ENCODE assay signal across 12 cellular contexts in genomic region chr18:79926715-79927596, GRCh38. TPM values are rescaled to one million over a fixed set of nuclear protein-coding genes. Genes with fewer than 3 reads are reported as not detected.
DNase-seq lines count a peak whose midpoint lies in the region; ATAC-seq and TF ChIP-seq lines count a peak whose summit lies in the region.
"Had no signal": no experiment of that assay in that cellular context is flagged by ENCODE, and none has a peak within 500 bp of the region (broad histone marks: within the 10 kb centered on the region; RNA-seq: fewer than 3 reads in every experiment).

No MANE protein-coding gene starts in this region.

- H3K4me1 Mint-ChIP-seq in activated naive CD8-positive, alpha-beta T cell treated with anti-CD3 and anti-CD28 coated beads, Interleukin-2, amount 10 ng/mL, durations not matched to agents 7 days and 5 days: no peaks in the 10 kb centered on the region
- peaks cover 2% of the 10 kb centered on the region for H3K4me1 Mint-ChIP-seq in activated naive CD8-positive, alpha-beta T cell treated with anti-CD3 and anti-CD28 coated beads for 36 hours
- peaks cover 13% of the 10 kb centered on the region for H3K4me1 Mint-ChIP-seq in central memory CD8-positive, alpha-beta T cell
- H3K4me1 Mint-ChIP-seq in nephron progenitor cell: peaks cover 11% of the 10 kb centered on the region

- in situ Hi-C loops in transverse colon (cut with MboI; ENCODE audit: low pct_ligation_motif_present in 1 of 4, low pct_unique_long_range_greater_than_20kb in 1 of 4, low sequenced_read_pairs in 3 of 4): no loop called here

- peak; percentile 16 for DNase-seq in activated naive CD8-positive, alpha-beta T cell treated with anti-CD3 and anti-CD28 coated beads, Interleukin-2, amount 10 ng/mL, durations not matched to agents 7 days and 5 days
- DNase-seq in activated naive CD8-positive, alpha-beta T cell treated with anti-CD3 and anti-CD28 coated beads for 36 hours: no peak
- DNase-seq in central memory CD8-positive, alpha-beta T cell (ENCODE audit: low spot score in 2 of 2): peak in 1 of 2 donors; percentile 11
- DNase-seq in nephron progenitor cell (no peak), transverse colon (peak; percentile 3), NK-92 (lab: John Stamatoyannopoulos, UW; ENCODE audit: unreplicated experiment) (no peak), NCI-H1092 treated with DMSO at 0.1 percent for 48 hours (lab: John Stamatoyannopoulos, UW) (no peak)
- DNase-seq: activated naive CD4-positive, alpha-beta T cell treated with anti-CD3 and anti-CD28 coated beads, Interleukin-2, amount 50 U/mL, for 16 hours; CD8-positive, alpha-beta memory T cell; KG1 had no signal

- no peak overlapping the region for H3K27ac Mint-ChIP-seq in activated naive CD8-positive, alpha-beta T cell treated with anti-CD3 and anti-CD28 coated beads, Interleukin-2, amount 10 ng/mL, durations not matched to agents 7 days and 5 days
- no peak overlapping the region for H3K27ac Mint-ChIP-seq in activated naive CD8-positive, alpha-beta T cell treated with anti-CD3 and anti-CD28 coated beads for 36 hours
- peak overlapping the region; percentile 46 for H3K27ac Mint-ChIP-seq in central memory CD8-positive, alpha-beta T cell (ENCODE audit: low read depth)
- H3K27ac Mint-ChIP-seq in nephron progenitor cell: peak overlapping the region; percentile 64

- no peaks in the 10 kb centered on the region for H3K27me3 Mint-ChIP-seq in activated naive CD8-positive, alpha-beta T cell treated with anti-CD3 and anti-CD28 coated beads, Interleukin-2, amount 10 ng/mL, durations not matched to agents 7 days and 5 days
- no peaks in the 10 kb centered on the region for H3K27me3 Mint-ChIP-seq in activated naive CD8-positive, alpha-beta T cell treated with anti-CD3 and anti-CD28 coated beads for 36 hours
- H3K27me3 Mint-ChIP-seq in central memory CD8-positive, alpha-beta T cell: no peaks in the 10 kb centered on the region
- H3K27me3 Mint-ChIP-seq in nephron progenitor cell (ENCODE audit: low read depth, poor library complexity): no peaks in the 10 kb centered on the region

- 79 to 91% methylated on average over 5 to 21 of the region's 21 CpGs for WGBS in transverse colon (ENCODE audit: low coverage in 1 of 2), 2 donors

- H3K9me3 Mint-ChIP-seq in activated naive CD8-positive, alpha-beta T cell treated with anti-CD3 and anti-CD28 coated beads, Interleukin-2, amount 10 ng/mL, durations not matched to agents 7 days and 5 days: peaks cover 16% of the 10 kb centered on the region
- peaks cover 22% of the 10 kb centered on the region for H3K9me3 Mint-ChIP-seq in activated naive CD8-positive, alpha-beta T cell treated with anti-CD3 and anti-CD28 coated beads for 36 hours
- H3K9me3 Mint-ChIP-seq in central memory CD8-positive, alpha-beta T cell: peaks cover 15% of the 10 kb centered on the region
- peaks cover 62% of the 10 kb centered on the region for H3K9me3 Mint-ChIP-seq in nephron progenitor cell

- H3K4me3 Mint-ChIP-seq in activated naive CD8-positive, alpha-beta T cell treated with anti-CD3 and anti-CD28 coated beads, Interleukin-2, amount 10 ng/mL, durations not matched to agents 7 days and 5 days: no peak overlapping the region
- no peak overlapping the region for H3K4me3 Mint-ChIP-seq in activated naive CD8-positive, alpha-beta T cell treated with anti-CD3 and anti-CD28 coated beads for 36 hours
- H3K4me3 Mint-ChIP-seq in central memory CD8-positive, alpha-beta T cell: no peak overlapping the region
- no peak overlapping the region for H3K4me3 Mint-ChIP-seq in nephron progenitor cell
- H3K4me3 Mint-ChIP-seq: CD8-positive, alpha-beta memory T cell had no signal

- no peaks in the 10 kb centered on the region for H3K4me1 ChIP-seq in transverse colon

- TF ChIP-seq EP300 in transverse colon (IDR thresholded peaks at IDR 0.05; ENCODE audit: low read depth): no peak

- no peaks in the 10 kb centered on the region for H3K27me3 ChIP-seq in transverse colon

- TF ChIP-seq CTCF in nephron progenitor cell (IDR thresholded peaks at IDR 0.05): no peak
- TF ChIP-seq CTCF in transverse colon (IDR thresholded peaks at IDR 0.05): no peak

- H3K36me3 Mint-ChIP-seq in activated naive CD8-positive, alpha-beta T cell treated with anti-CD3 and anti-CD28 coated beads, Interleukin-2, amount 10 ng/mL, durations not matched to agents 7 days and 5 days: peaks cover 37% of the 10 kb centered on the region
- H3K36me3 Mint-ChIP-seq in activated naive CD8-positive, alpha-beta T cell treated with anti-CD3 and anti-CD28 coated beads for 36 hours: peaks cover 47% of the 10 kb centered on the region
- H3K36me3 Mint-ChIP-seq in central memory CD8-positive, alpha-beta T cell (ENCODE audit: insufficient read depth): peaks cover 19% of the 10 kb centered on the region
- H3K36me3 Mint-ChIP-seq in nephron progenitor cell (ENCODE audit: low read depth): peaks cover 93% of the 10 kb centered on the region

- peaks cover 0 to 36% (median 16%) of the 10 kb centered on the region in 4 donors for H3K36me3 ChIP-seq in transverse colon

- POLR2A ChIA-PET in activated naive CD8-positive, alpha-beta T cell treated with anti-CD3 and anti-CD28 coated beads, Interleukin-2, amount 10 ng/mL, durations not matched to agents 7 days and 5 days (lab: Charles Lee): no interaction called here

- intact Hi-C loops in transverse colon (cut with DNase I; ENCODE audit: low total_unique reads): no loop called here

- H3K4me3 ChIP-seq in transverse colon: no peak overlapping the region

- ATAC-seq in activated naive CD8-positive, alpha-beta T cell treated with anti-CD3 and anti-CD28 coated beads, Interleukin-2, amount 10 ng/mL, durations not matched to agents 7 days and 5 days (ENCODE audit: low read depth): no peak
- ATAC-seq in central memory CD8-positive, alpha-beta T cell (replicated peaks; ENCODE audit: extremely low read depth, poor library complexity, severe bottlenecking): no peak
- ATAC-seq in HG02938 (IDR thresholded peaks at IDR 0.05; ENCODE audit: unreplicated experiment): no peak

- H3K9me3 ChIP-seq in transverse colon: peaks cover 26 to 28% of the 10 kb centered on the region in 2 donors

- H3K27ac ChIP-seq in transverse colon: no peak overlapping the region
- H3K27ac ChIP-seq: HL-60 had no signal

- TF ChIP-seq POLR2A in transverse colon (IDR thresholded peaks at IDR 0.05): no peak

RNA-seq across cellular contexts. Expression of gene SLC66A2, which starts 24.5 kb away (rescaled TPM):
- 10 to 100 TPM; 29.0 to 29.2 TPM for total RNA-seq in activated naive CD8-positive, alpha-beta T cell treated with anti-CD3 and anti-CD28 coated beads, Interleukin-2, amount 10 ng/mL, durations not matched to agents 7 days and 5 days
- 10 to 100 TPM; 30.0 to 30.2 TPM for total RNA-seq in activated naive CD8-positive, alpha-beta T cell treated with anti-CD3 and anti-CD28 coated beads for 36 hours
- 100 to 1,000 TPM in 2 of 4 donors, 10 to 100 TPM in 2; 56.5 to 183 (median 92.9) TPM for total RNA-seq in transverse colon

RNA-seq across cellular contexts. Expression of gene HSBP1L1, which starts 37.5 kb away (rescaled TPM):
- 10 to 100 TPM; 14.0 to 18.0 TPM for total RNA-seq in activated naive CD8-positive, alpha-beta T cell treated with anti-CD3 and anti-CD28 coated beads, Interleukin-2, amount 10 ng/mL, durations not matched to agents 7 days and 5 days
- total RNA-seq in activated naive CD8-positive, alpha-beta T cell treated with anti-CD3 and anti-CD28 coated beads for 36 hours: 10 to 100 TPM; 11.2 to 14.5 TPM
- total RNA-seq in transverse colon: 100 to 1,000 TPM in 2 of 4 donors, 10 to 100 TPM in 2; 48.4 to 211 (median 109) TPM

Comparison
In these comparisons a context has a peak if more than half of its experiments do, and no peak if none do; other contexts are left out.
1. DNase-seq: peak in activated naive CD8-positive, alpha-beta T cell treated with anti-CD3 and anti-CD28 coated beads, Interleukin-2, amount 10 ng/mL, durations not matched to agents 7 days and 5 days (single experiment) and transverse colon (single experiment); none in activated naive CD8-positive, alpha-beta T cell treated with anti-CD3 and anti-CD28 coated beads for 36 hours (single experiment), nephron progenitor cell (single experiment), NK-92 (single experiment) and NCI-H1092 treated with DMSO at 0.1 percent for 48 hours (single experiment).
2. H3K27ac Mint-ChIP-seq: peak in central memory CD8-positive, alpha-beta T cell (single experiment) and nephron progenitor cell (single experiment); none in activated naive CD8-positive, alpha-beta T cell treated with anti-CD3 and anti-CD28 coated beads, Interleukin-2, amount 10 ng/mL, durations not matched to agents 7 days and 5 days (single experiment) and activated naive CD8-positive, alpha-beta T cell treated with anti-CD3 and anti-CD28 coated beads for 36 hours (single experiment).